21 cellular contexts compared by ENCODE assay signal in genomic region chr2:202208526-202208925, GRCh38.
"Had no signal": no experiment of that assay in that cellular context is flagged by ENCODE, and none has a peak within 500 bp of the region (broad histone marks: within the 10 kb centered on the region; RNA-seq: fewer than 3 reads in every experiment).

No MANE protein-coding gene starts in this region.

- H3K4me3 Mint-ChIP-seq: IgD-negative memory B cell had no signal

- H3K9me3 Mint-ChIP-seq: IgD-negative memory B cell had no signal

- H3K27me3 Mint-ChIP-seq: IgD-negative memory B cell had no signal

- H3K27ac Mint-ChIP-seq: IgD-negative memory B cell had no signal

- DNase-seq: Kasumi-1, MM.1S, NCI-H1092 treated with DMSO at 0.1 percent for 48 hours, NCI-H1436, NCI-H187, NCI-H2029, NCI-H2081 treated with DMSO at 0.1 percent for 48 hours, NCI-H2171, NCI-H226, NCI-H446, NCI-H510A, NCI-H524 treated with DMSO at 0.1 percent for 48 hours, NCI-H69, NCI-H774, Right ventricle myocardium superior, RPMI8226, SIG-M5, SK-N-SH, SW 1271 had no signal

- ATAC-seq: K562 had no signal
